Comparison of ENCODE assay signal across 8 cellular contexts in genomic region chr22:40654522-40655167, GRCh38. TPM values are rescaled to one million over a fixed set of nuclear protein-coding genes. Genes with fewer than 3 reads are reported as not detected.
A peak's percentile ranks its signal among the peaks of the same experiment; 100 is the strongest.
DNase-seq lines count a peak whose midpoint lies in the region; ATAC-seq and TF ChIP-seq lines count a peak whose summit lies in the region.

No MANE protein-coding gene starts in this region.

- peaks cover 35% of the 10 kb centered on the region for H3K4me1 Mint-ChIP-seq in Calu3 (ENCODE audit: low read depth, unreplicated experiment)

- intact Hi-C loops in Calu3 (cut with micrococcal nuclease; ENCODE audit: unreplicated experiment) = no loop called here
- intact Hi-C loops in dorsolateral prefrontal cortex (cut with DNase I) = loop anchor here (5.0 kb wide), 3 partner anchors 163 to 227 kb away; partner anchors contain the start of genes SLC25A17 (in 1 of the 2), ST13 (in 1 of the 2) and XPNPEP3 (in 1 of the 2)

- H3K4me1 ChIP-seq in effector memory CD4-positive, alpha-beta T cell (ENCODE audit: control insufficient read depth, insufficient read depth, low read length, poor library complexity, severe bottlenecking) = peaks cover 4% of the 10 kb centered on the region

- peak overlapping the region in 4 of 59 donors; percentile 0 to 16 (median 2) for H3K4me3 ChIP-seq in dorsolateral prefrontal cortex
- H3K4me3 ChIP-seq in effector memory CD4-positive, alpha-beta T cell (ENCODE audit: insufficient read depth, low read depth, low read length, poor library complexity, severe bottlenecking) = no peak overlapping the region

- CTCF ChIA-PET in Calu3 (lab: Charles Lee) = interaction anchor here (1.3 kb wide), 1 partner anchor 9 kb away, joined by 3 read pairs; no protein-coding TSS in a partner anchor

- H3K9me3 Mint-ChIP-seq in Calu3 (ENCODE audit: low read depth, unreplicated experiment) = no peaks in the 10 kb centered on the region

- H3K27me3 Mint-ChIP-seq in Calu3 (ENCODE audit: unreplicated experiment) = no peaks in the 10 kb centered on the region

- DNase-seq in Calu3 (peak; percentile 23), NCI-H524 (lab: John Stamatoyannopoulos, UW) (peak; percentile 56 to 84), dorsolateral prefrontal cortex (peak in 9 of 10 donors; percentile 39 to 70 (median 66)), lung microvascular endothelial cell (ENCODE audit: low read depth in 2 of 2) (peak; percentile 60 to 85)
- DNase-seq in effector memory CD4-positive, alpha-beta T cell = no peak

- H3K27me3 ChIP-seq in dorsolateral prefrontal cortex = no peaks in the 10 kb centered on the region
- H3K27me3 ChIP-seq in effector memory CD4-positive, alpha-beta T cell (replicated peaks; ENCODE audit: control insufficient read depth, insufficient read depth, low read length, poor library complexity, severe bottlenecking) = no peaks in the 10 kb centered on the region

- no peak for TF ChIP-seq CTCF in Calu3 (IDR thresholded peaks at IDR 0.05; ENCODE audit: unreplicated experiment)
- peak in 46 of 56 donors; percentile 9 to 62 (median 38) for TF ChIP-seq CTCF in dorsolateral prefrontal cortex (IDR thresholded peaks at IDR 0.05 in 54 of 56, conservative IDR thresholded peaks at IDR 0.05 in 2 of 56; ENCODE audit: low read depth in 1 of 56, partially characterized antibody in 56 of 56)

- BruUV-seq in Calu3 (replicated peaks; lab: Mats Ljungman, UMichigan) = no TSS peak

- peaks cover 20% of the 10 kb centered on the region for H3K36me3 Mint-ChIP-seq in Calu3 (ENCODE audit: insufficient read depth, unreplicated experiment)

- H3K9me3 ChIP-seq in effector memory CD4-positive, alpha-beta T cell (ENCODE audit: control insufficient read depth, low read length) = no peaks in the 10 kb centered on the region

- H3K27ac ChIP-seq in dorsolateral prefrontal cortex = peak overlapping the region in 58 of 59 donors; percentile 53 to 100 (median 90)
- no peak overlapping the region for H3K27ac ChIP-seq in effector memory CD4-positive, alpha-beta T cell (ENCODE audit: insufficient read depth, low read length, poor library complexity, severe bottlenecking)

- H3K27ac Mint-ChIP-seq in Calu3 (ENCODE audit: unreplicated experiment) = peak overlapping the region; percentile 35

- ATAC-seq in HG02763 (IDR thresholded peaks at IDR 0.05; ENCODE audit: unreplicated experiment) (no peak), GM21619 (IDR thresholded peaks at IDR 0.05; ENCODE audit: unreplicated experiment) (no peak), HG02884 (IDR thresholded peaks at IDR 0.05; ENCODE audit: unreplicated experiment) (no peak)

- H3K36me3 ChIP-seq in effector memory CD4-positive, alpha-beta T cell (ENCODE audit: control insufficient read depth, insufficient read depth, low read length) = no peaks in the 10 kb centered on the region

- no peak overlapping the region for H3K4me3 Mint-ChIP-seq in Calu3 (ENCODE audit: low read depth, unreplicated experiment)

RNA-seq across cellular contexts. Expression of gene MRTFA, which starts 18.1 kb away (rescaled TPM):
- 47.4 and 54.1 TPM in 2 replicates for total RNA-seq in Calu3 (2022)
- 100 to 1,000 TPM in 1 of 120 experiments, 10 to 100 TPM in 119; 43.3 to 100 (median 72.1) TPM for total RNA-seq in dorsolateral prefrontal cortex
- 13.1 and 14.5 TPM in 2 replicates for total RNA-seq in lung microvascular endothelial cell

RNA-seq across cellular contexts. Expression of gene MCHR1, which starts 24.6 kb away (rescaled TPM):
- total RNA-seq in Calu3 (2022) = not detected in 2 replicates
- total RNA-seq in dorsolateral prefrontal cortex = 10 to 100 TPM in 70 of 120 experiments, 1 to 10 TPM in 50; 1.5 to 26.1 (median 10.7) TPM
- total RNA-seq in lung microvascular endothelial cell = 0.22 TPM in 1 of 2 replicates, not detected in the other

Comparison
In these comparisons a context has a peak if more than half of its experiments do, and no peak if none do; other contexts are left out.
1. DNase-seq: peak in Calu3 (single experiment), NCI-H524 (2 of 2), dorsolateral prefrontal cortex (9 of 10) and lung microvascular endothelial cell (2 of 2); none in effector memory CD4-positive, alpha-beta T cell (0 of 3).